Comparison of ENCODE assay signal across 23 cellular contexts in the genomic region with DNA sequence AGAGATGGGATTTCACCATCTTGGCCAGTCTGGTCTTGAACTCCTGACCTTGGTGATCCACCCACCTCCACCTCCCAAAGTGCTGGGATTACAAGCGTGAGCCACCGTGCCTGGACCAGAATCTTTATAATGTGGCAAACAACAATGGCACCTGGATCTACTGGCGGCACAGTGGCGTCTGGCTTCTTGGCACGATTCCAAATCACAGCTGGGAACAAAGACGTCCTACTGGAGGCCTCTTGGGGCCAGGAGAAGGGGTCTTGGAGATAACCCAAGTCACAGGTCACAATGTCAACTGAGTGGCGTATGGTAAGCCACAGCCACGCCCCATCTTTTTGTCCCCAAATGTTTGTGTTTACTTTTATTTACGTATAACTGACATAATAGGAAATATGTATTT.
DNase-seq lines count a peak whose midpoint lies in the region; ATAC-seq, FAIRE-seq and TF ChIP-seq lines count a peak whose summit lies in the region.
"Had no signal": no experiment of that assay in that cellular context is flagged by ENCODE, and none has a peak within 500 bp of the region (broad histone marks: within the 10 kb centered on the region; RNA-seq: fewer than 3 reads in every experiment).

No MANE protein-coding gene starts in this region.

- H3K36me3 Mint-ChIP-seq in natural killer cell treated with Interleukin-12 subunit alpha and Interleukin-12 subunit beta and Interleukin-15 and Interleukin-18, amount 100 ng/mL, for 72 hours: no peaks in the 10 kb centered on the region
- H3K36me3 Mint-ChIP-seq: activated CD4-positive, alpha-beta memory T cell treated with anti-CD3 and anti-CD28 coated beads for 36 hours; stimulated activated memory B cell treated with anti-CD40 and anti-IgM and Interleukin-4, amounts not matched to agents 10 μg/mL and 1 μg/mL and 100 μg/mL, for 72 hours had no signal

- ATAC-seq in K562 (no peak), HG03378 (IDR thresholded peaks at IDR 0.05; ENCODE audit: unreplicated experiment) (no peak), GM18498 (IDR thresholded peaks at IDR 0.05; ENCODE audit: unreplicated experiment) (no peak)
- no peak for ATAC-seq in natural killer cell treated with Interleukin-12 subunit alpha and Interleukin-12 subunit beta and Interleukin-15 and Interleukin-18, amount 100 ng/mL, for 72 hours
- ATAC-seq: HepG2; left ventricle myocardium superior; right cardiac atrium; Right ventricle myocardium inferior; stimulated activated memory B cell treated with anti-CD40 and anti-IgM and Interleukin-4, amounts not matched to agents 10 μg/mL and 1 μg/mL and 100 μg/mL, for 72 hours had no signal

- peak; percentile 69 for DNase-seq in DMS 273 (lab: John Stamatoyannopoulos, UW; ENCODE audit: unreplicated experiment)
- DNase-seq in DMS 273 treated with DMSO at 0.1 percent for 48 hours (lab: John Stamatoyannopoulos, UW): no peak
- peak; percentile 14 to 82 for DNase-seq in NCI-H1930 (lab: John Stamatoyannopoulos, UW)
- DNase-seq in NCI-H345 treated with DMSO at 0.1 percent for 48 hours (lab: John Stamatoyannopoulos, UW; ENCODE audit: unreplicated experiment): peak; percentile 93
- DNase-seq in K562 (ENCODE audit: extremely low read depth in 1 of 4, low spot score in 3 of 4): no peak
- no peak for DNase-seq in natural killer cell treated with Interleukin-12 subunit alpha and Interleukin-12 subunit beta and Interleukin-15 and Interleukin-18, amount 100 ng/mL, for 72 hours (ENCODE audit: low spot score)
- DNase-seq: activated CD4-positive, alpha-beta memory T cell treated with anti-CD3 and anti-CD28 coated beads for 36 hours; activated naive CD4-positive, alpha-beta T cell treated with anti-CD3 and anti-CD28 coated beads for 36 hours; effector CD4-positive, alpha-beta T cell; esophagus squamous epithelium; left ventricle myocardium superior; nucleus accumbens; right cardiac atrium; stimulated activated CD4-positive, alpha-beta T cell treated with anti-CD3 and anti-CD28 coated beads, Interleukin-15, amount 100 ng/mL, for 24 hours had no signal

- BruUV-seq in K562 (replicated peaks; lab: Mats Ljungman, UMichigan): no TSS peak

- H3K9me3 Mint-ChIP-seq in natural killer cell treated with Interleukin-12 subunit alpha and Interleukin-12 subunit beta and Interleukin-15 and Interleukin-18, amount 100 ng/mL, for 72 hours: no peaks in the 10 kb centered on the region
- H3K9me3 Mint-ChIP-seq: activated CD4-positive, alpha-beta memory T cell treated with anti-CD3 and anti-CD28 coated beads for 36 hours; activated naive CD4-positive, alpha-beta T cell treated with anti-CD3 and anti-CD28 coated beads for 36 hours; stimulated activated memory B cell treated with anti-CD40 and anti-IgM and Interleukin-4, amounts not matched to agents 10 μg/mL and 1 μg/mL and 100 μg/mL, for 72 hours had no signal

- H3K4me1 Mint-ChIP-seq in natural killer cell treated with Interleukin-12 subunit alpha and Interleukin-12 subunit beta and Interleukin-15 and Interleukin-18, amount 100 ng/mL, for 72 hours (ENCODE audit: low read depth in 2 of 2): no peaks in the 10 kb centered on the region
- H3K4me1 Mint-ChIP-seq: stimulated activated memory B cell treated with anti-CD40 and anti-IgM and Interleukin-4, amounts not matched to agents 10 μg/mL and 1 μg/mL and 100 μg/mL, for 72 hours had no signal

- H3K9me3 ChIP-seq in K562 (replicated peaks; ENCODE audit: control insufficient read depth, insufficient read depth, low read depth, low read length): no peaks in the 10 kb centered on the region
- H3K9me3 ChIP-seq: ascending aorta, esophagus squamous epithelium had no signal

- no peak overlapping the region for H3K4me3 ChIP-seq in K562
- H3K4me3 ChIP-seq: ascending aorta, esophagus squamous epithelium had no signal

- H2AFZ ChIP-seq in K562 (ENCODE audit: low read depth, low read length): no peak overlapping the region

- POLR2A ChIA-PET in K562 (lab: Yijun Ruan, JAX): interaction anchor here (0.6 to 1.3 kb wide), 2 partner anchors 9 to 13 kb away, joined by 4 read pairs; no protein-coding TSS in a partner anchor

- no peaks in the 10 kb centered on the region for H3K36me3 ChIP-seq in K562 (ENCODE audit: control insufficient read depth, insufficient read depth, low read length)
- H3K36me3 ChIP-seq: ascending aorta, esophagus squamous epithelium had no signal

- intact Hi-C loops in K562 (cut with micrococcal nuclease): no loop called here

- H3K27ac ChIP-seq in K562 (ENCODE audit: extremely low read depth, low read depth, low read length): no peak overlapping the region
- H3K27ac ChIP-seq: 22Rv1, ascending aorta, esophagus squamous epithelium, VCaP had no signal

- H3K27me3 ChIP-seq in K562 (ENCODE audit: control insufficient read depth in 2 of 2, insufficient read depth in 2 of 2, low read length in 2 of 2): peaks cover 37 to 68% of the 10 kb centered on the region in 2 experiments
- H3K27me3 ChIP-seq: ascending aorta had no signal

- H3K4me2 ChIP-seq in K562 (ENCODE audit: insufficient read depth, low read length): no peak overlapping the region

- H3K27me3 Mint-ChIP-seq in natural killer cell treated with Interleukin-12 subunit alpha and Interleukin-12 subunit beta and Interleukin-15 and Interleukin-18, amount 100 ng/mL, for 72 hours: peaks cover 12 to 22% of the 10 kb centered on the region in 2 donors

- TF ChIP-seq RAD21 in K562 (CRISPR knock-in tag; conservative IDR thresholded peaks at IDR 0.05 in 1 of 2, IDR thresholded peaks at IDR 0.05 in 1 of 2): no peak

- no peaks in the 10 kb centered on the region for H3K4me1 ChIP-seq in K562 (replicated peaks in 1 of 2; ENCODE audit: control insufficient read depth in 2 of 2, insufficient read depth in 2 of 2, low read length in 2 of 2)
- H3K4me1 ChIP-seq: ascending aorta, esophagus squamous epithelium had no signal

- H3K9ac ChIP-seq in K562 (ENCODE audit: insufficient read depth in 1 of 2, low read depth in 2 of 2, low read length in 2 of 2): no peak overlapping the region

- FAIRE-seq in K562 (lab: Jason Lieb, UNC): no peak
- FAIRE-seq: H1, HepG2 had no signal

- TF ChIP-seq EP300 in K562 (IDR thresholded peaks at IDR 0.05; ENCODE audit: low read length): no peak

- no peak overlapping the region for H3K4me3 Mint-ChIP-seq in natural killer cell treated with Interleukin-12 subunit alpha and Interleukin-12 subunit beta and Interleukin-15 and Interleukin-18, amount 100 ng/mL, for 72 hours
- H3K4me3 Mint-ChIP-seq: activated CD4-positive, alpha-beta memory T cell treated with anti-CD3 and anti-CD28 coated beads for 36 hours; activated naive CD4-positive, alpha-beta T cell treated with anti-CD3 and anti-CD28 coated beads for 36 hours; stimulated activated memory B cell treated with anti-CD40 and anti-IgM and Interleukin-4, amounts not matched to agents 10 μg/mL and 1 μg/mL and 100 μg/mL, for 72 hours had no signal

- H3K27ac Mint-ChIP-seq in natural killer cell treated with Interleukin-12 subunit alpha and Interleukin-12 subunit beta and Interleukin-15 and Interleukin-18, amount 100 ng/mL, for 72 hours: no peak overlapping the region
- H3K27ac Mint-ChIP-seq: activated CD4-positive, alpha-beta memory T cell treated with anti-CD3 and anti-CD28 coated beads for 36 hours; activated naive CD4-positive, alpha-beta T cell treated with anti-CD3 and anti-CD28 coated beads for 36 hours; stimulated activated memory B cell treated with anti-CD40 and anti-IgM and Interleukin-4, amounts not matched to agents 10 μg/mL and 1 μg/mL and 100 μg/mL, for 72 hours had no signal

- no peak for TF ChIP-seq POLR2A in K562 (conservative IDR thresholded peaks at IDR 0.05)

- WGBS in K562 (ENCODE audit: insufficient coverage, low coverage, missing lambda C conversion rate): 1% methylated on average over 9 of the region's 9 CpGs

- peaks cover 12% of the 10 kb centered on the region for H4K20me1 ChIP-seq in K562 (replicated peaks; ENCODE audit: control insufficient read depth, insufficient read depth, low read length)

- CTCF ChIA-PET in K562 (lab: Yijun Ruan, JAX; ENCODE audit: low intra/inter-chr PET ratio): no interaction called here

- no peaks in the 10 kb centered on the region for H3K9me1 ChIP-seq in K562 (ENCODE audit: control insufficient read depth, insufficient read depth, low read length)

- no peaks in the 10 kb centered on the region for H3K79me2 ChIP-seq in K562 (ENCODE audit: control insufficient read depth, insufficient read depth, low read length)

- in situ Hi-C loops in K562 (cut with MboI): no loop called here

- no peak for TF ChIP-seq CTCF in K562 (IDR thresholded peaks at IDR 0.05 in 2 of 3, conservative IDR thresholded peaks at IDR 0.05 in 1 of 3; ENCODE audit: insufficient read depth in 2 of 3, low read depth in 1 of 3, low read length in 3 of 3)

TF ChIP-seq in K562, 482 proteins besides CTCF, POLR2A, EP300 and RAD21:
- TF ChIP-seq NFIC (IDR thresholded peaks at IDR 0.05): peak; percentile 89
- TF ChIP-seq, protein P1, sequence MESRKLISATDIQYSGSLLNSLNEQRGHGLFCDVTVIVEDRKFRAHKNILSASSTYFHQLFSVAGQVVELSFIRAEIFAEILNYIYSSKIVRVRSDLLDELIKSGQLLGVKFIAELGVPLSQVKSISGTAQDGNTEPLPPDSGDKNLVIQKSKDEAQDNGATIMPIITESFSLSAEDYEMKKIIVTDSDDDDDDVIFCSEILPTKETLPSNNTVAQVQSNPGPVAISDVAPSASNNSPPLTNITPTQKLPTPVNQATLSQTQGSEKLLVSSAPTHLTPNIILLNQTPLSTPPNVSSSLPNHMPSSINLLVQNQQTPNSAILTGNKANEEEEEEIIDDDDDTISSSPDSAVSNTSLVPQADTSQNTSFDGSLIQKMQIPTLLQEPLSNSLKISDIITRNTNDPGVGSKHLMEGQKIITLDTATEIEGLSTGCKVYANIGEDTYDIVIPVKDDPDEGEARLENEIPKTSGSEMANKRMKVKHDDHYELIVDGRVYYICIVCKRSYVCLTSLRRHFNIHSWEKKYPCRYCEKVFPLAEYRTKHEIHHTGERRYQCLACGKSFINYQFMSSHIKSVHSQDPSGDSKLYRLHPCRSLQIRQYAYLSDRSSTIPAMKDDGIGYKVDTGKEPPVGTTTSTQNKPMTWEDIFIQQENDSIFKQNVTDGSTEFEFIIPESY (CRISPR knock-in tag; IDR thresholded peaks at IDR 0.05): no peak

Comparison
In these comparisons a context has a peak if more than half of its experiments do, and no peak if none do; other contexts are left out.
1. DNase-seq: peak in DMS 273 (single experiment), NCI-H1930 (2 of 2) and NCI-H345 treated with DMSO at 0.1 percent for 48 hours (single experiment); none in DMS 273 treated with DMSO at 0.1 percent for 48 hours (single experiment), K562 (0 of 4) and natural killer cell treated with Interleukin-12 subunit alpha and Interleukin-12 subunit beta and Interleukin-15 and Interleukin-18, amount 100 ng/mL, for 72 hours (single experiment).